ENCODE assay signal across 1 cellular context in genomic region chr7:100887955-100888481, GRCh38.
A peak's percentile ranks its signal among the peaks of the same experiment; 100 is the strongest.
TF ChIP-seq lines count a peak whose summit lies in the region.

No MANE protein-coding gene starts in this region.

TF ChIP-seq in H1, 55 proteins besides CTCF, POLR2A, EP300 and RAD21:
- no peak for TF ChIP-seq CREB1 (IDR thresholded peaks at IDR 0.05)
- no peak for TF ChIP-seq SP2 (IDR thresholded peaks at IDR 0.05; ENCODE audit: low read length)
- no peak for TF ChIP-seq CTBP2 (IDR thresholded peaks at IDR 0.05; ENCODE audit: borderline replicate concordance, insufficient read depth, insufficient read length, low read length)
- TF ChIP-seq POLR2AphosphoS5 (IDR thresholded peaks at IDR 0.05; ENCODE audit: low read depth, low read length), result peak; percentile 18
- TF ChIP-seq KDM1A (IDR thresholded peaks at IDR 0.05; ENCODE audit: borderline replicate concordance, low read length), result no peak
